In genomic region chr7:84809877-84810276, GRCh38 we compare ENCODE assay signal across 37 cellular contexts.
"Had no signal": no experiment of that assay in that cellular context is flagged by ENCODE, and none has a peak within 500 bp of the region (broad histone marks: within the 10 kb centered on the region; RNA-seq: fewer than 3 reads in every experiment).

No MANE protein-coding gene starts in this region.

- H3K4me3 ChIP-seq: adrenal gland, ascending aorta, cardiac muscle cell, colonic mucosa, heart right ventricle, lower lobe of right lung, ovary, stomach, thyroid gland, upper lobe of left lung, vagina had no signal

- H3K9me3 ChIP-seq: adrenal gland, ascending aorta, colonic mucosa, heart right ventricle, lower lobe of right lung, neutrophil, ovary, stomach, thyroid gland, upper lobe of left lung, vagina had no signal

- DNase-seq: activated CD4-positive, alpha-beta memory T cell treated with anti-CD3 and anti-CD28 coated beads for 36 hours; activated CD4-positive, alpha-beta T cell treated with anti-CD3 and anti-CD28 coated beads, Interleukin-2, amount 10 ng/mL, durations not matched to agents 24 days and 14 days; activated CD8-positive, alpha-beta memory T cell treated with anti-CD3 and anti-CD28 coated beads, Interleukin-2, amount 50 U/mL, for 4 hours; activated effector memory CD4-positive, alpha-beta T cell treated with anti-CD3 and anti-CD28 coated beads, Interleukin-2, amount 50 U/mL, for 16 hours; activated naive CD4-positive, alpha-beta T cell treated with anti-CD3 and anti-CD28 coated beads for 36 hours; activated naive CD8-positive, alpha-beta T cell treated with anti-CD3 and anti-CD28 coated beads for 36 hours; activated T-cell treated with anti-CD3 and anti-CD28 coated beads, Interleukin-2, amount 50 U/mL, for 1 hour; adrenal gland; cerebellar nuclear complex; colonic mucosa; effector CD8-positive, alpha-beta T cell; foreskin fibroblast; heart right ventricle; kidney glomerular epithelial cell; lower lobe of right lung; ovary; small intestine; stimulated activated CD4-positive, alpha-beta T cell treated with anti-CD3 and anti-CD28 coated beads, Interleukin-4, amount 100 ng/mL, for 24 hours; stomach; T-helper 17 cell; T1000; thyroid gland; upper lobe of left lung; WERI-Rb-1 had no signal

- FAIRE-seq: endometrium, small intestine had no signal

- H3K36me3 Mint-ChIP-seq: activated CD4-positive, alpha-beta memory T cell treated with anti-CD3 and anti-CD28 coated beads for 36 hours; activated naive CD8-positive, alpha-beta T cell treated with anti-CD3 and anti-CD28 coated beads for 36 hours; brain; stimulated activated effector memory CD8-positive, alpha-beta T cell treated with anti-CD3 and anti-CD28 coated beads, Interleukin-12 subunit alpha, Interleukin-12 subunit beta, amount 100 ng/mL, for 72 hours had no signal

- H3K27me3 ChIP-seq: adrenal gland, ascending aorta, cardiac muscle cell, colonic mucosa, heart right ventricle, neutrophil, ovary, stomach, thyroid gland, upper lobe of left lung, vagina had no signal

- H3K4me1 Mint-ChIP-seq: activated CD4-positive, alpha-beta T cell treated with anti-CD3 and anti-CD28 coated beads, Interleukin-2, amount 10 ng/mL, durations not matched to agents 24 days and 14 days; activated naive CD8-positive, alpha-beta T cell treated with anti-CD3 and anti-CD28 coated beads for 36 hours; stimulated activated effector memory CD8-positive, alpha-beta T cell treated with anti-CD3 and anti-CD28 coated beads, Interleukin-12 subunit alpha, Interleukin-12 subunit beta, amount 100 ng/mL, for 72 hours; T-helper 17 cell had no signal

- H3K36me3 ChIP-seq: adrenal gland, ascending aorta, cardiac muscle cell, colonic mucosa, heart right ventricle, lower lobe of right lung, neutrophil, ovary, stomach, thyroid gland, upper lobe of left lung, vagina, WERI-Rb-1 had no signal

- H3K27ac Mint-ChIP-seq: activated CD4-positive, alpha-beta memory T cell treated with anti-CD3 and anti-CD28 coated beads for 36 hours; activated CD4-positive, alpha-beta T cell treated with anti-CD3 and anti-CD28 coated beads, Interleukin-2, amount 10 ng/mL, durations not matched to agents 24 days and 14 days; activated naive CD4-positive, alpha-beta T cell treated with anti-CD3 and anti-CD28 coated beads for 36 hours; activated naive CD8-positive, alpha-beta T cell treated with anti-CD3 and anti-CD28 coated beads for 36 hours; activated T-helper 1 cell treated with anti-CD3 and anti-CD28 coated beads, Interleukin-12 subunit alpha, Interleukin-12 subunit beta, Interleukin-2, Interleukin-4 antibody, amounts not matched to agents 30 ng/mL and 10 ng/mL and 1 ng/mL, durations not matched to agents 14 hours and 24 hours and 36 hours; brain; nephron; progenitor cell of endocrine pancreas; stimulated activated effector memory CD8-positive, alpha-beta T cell treated with anti-CD3 and anti-CD28 coated beads, Interleukin-12 subunit alpha, Interleukin-12 subunit beta, amount 100 ng/mL, for 72 hours; T-helper 17 cell had no signal

- H3K27me3 Mint-ChIP-seq: activated CD4-positive, alpha-beta memory T cell treated with anti-CD3 and anti-CD28 coated beads for 36 hours; activated CD4-positive, alpha-beta T cell treated with anti-CD3 and anti-CD28 coated beads, Interleukin-2, amount 10 ng/mL, durations not matched to agents 24 days and 14 days; brain; progenitor cell of endocrine pancreas; T-helper 17 cell had no signal

- ATAC-seq: activated CD4-positive, CD25-positive, alpha-beta regulatory T cell treated with anti-CD3 and anti-CD28 coated beads, Interleukin-2, amount 50 U/mL, for 24 hours; heart right ventricle; left lobe of liver; lower lobe of right lung; sciatic nerve; stimulated activated effector memory CD8-positive, alpha-beta T cell treated with anti-CD3 and anti-CD28 coated beads, Interleukin-12 subunit alpha, Interleukin-12 subunit beta, amount 100 ng/mL, for 72 hours; T-helper 17 cell had no signal

- H3K9me3 Mint-ChIP-seq: activated CD4-positive, alpha-beta T cell treated with anti-CD3 and anti-CD28 coated beads, Interleukin-2, amount 10 ng/mL, durations not matched to agents 24 days and 14 days; activated naive CD4-positive, alpha-beta T cell treated with anti-CD3 and anti-CD28 coated beads for 36 hours; activated naive CD8-positive, alpha-beta T cell treated with anti-CD3 and anti-CD28 coated beads for 36 hours; activated T-helper 1 cell treated with anti-CD3 and anti-CD28 coated beads, Interleukin-12 subunit alpha, Interleukin-12 subunit beta, Interleukin-2, Interleukin-4 antibody, amounts not matched to agents 30 ng/mL and 10 ng/mL and 1 ng/mL, durations not matched to agents 14 hours and 24 hours and 36 hours had no signal

- H3K4me1 ChIP-seq: adrenal gland, colonic mucosa, lower lobe of right lung, thyroid gland, upper lobe of left lung, vagina had no signal

- H3K4me3 Mint-ChIP-seq: activated CD4-positive, alpha-beta memory T cell treated with anti-CD3 and anti-CD28 coated beads for 36 hours; activated CD4-positive, alpha-beta T cell treated with anti-CD3 and anti-CD28 coated beads, Interleukin-2, amount 10 ng/mL, durations not matched to agents 24 days and 14 days; activated naive CD4-positive, alpha-beta T cell treated with anti-CD3 and anti-CD28 coated beads for 36 hours; activated naive CD8-positive, alpha-beta T cell treated with anti-CD3 and anti-CD28 coated beads for 36 hours; activated T-helper 1 cell treated with anti-CD3 and anti-CD28 coated beads, Interleukin-12 subunit alpha, Interleukin-12 subunit beta, Interleukin-2, Interleukin-4 antibody, amounts not matched to agents 30 ng/mL and 10 ng/mL and 1 ng/mL, durations not matched to agents 14 hours and 24 hours and 36 hours; brain; nephron; stimulated activated effector memory CD8-positive, alpha-beta T cell treated with anti-CD3 and anti-CD28 coated beads, Interleukin-12 subunit alpha, Interleukin-12 subunit beta, amount 100 ng/mL, for 72 hours; T-helper 17 cell had no signal

- H3K27ac ChIP-seq: adrenal gland, ascending aorta, cardiac muscle cell, colonic mucosa, heart right ventricle, lower lobe of right lung, neutrophil, ovary, stomach, thyroid gland, upper lobe of left lung, vagina, WERI-Rb-1 had no signal
